ENCODE assay signal across 13 cellular contexts in genomic region chr18:2459886-2460285, GRCh38.
DNase-seq lines count a peak whose midpoint lies in the region; ATAC-seq and TF ChIP-seq lines count a peak whose summit lies in the region.
"Had no signal": no experiment of that assay in that cellular context is flagged by ENCODE, and none has a peak within 500 bp of the region (broad histone marks: within the 10 kb centered on the region; RNA-seq: fewer than 3 reads in every experiment).

No MANE protein-coding gene starts in this region.

- TF ChIP-seq CTCF in epithelial cell of esophagus (IDR thresholded peaks at IDR 0.05; ENCODE audit: insufficient read depth, low read depth, low read length, missing control alignments): no peak

- H4K8ac ChIP-seq in neuronal stem cell (ENCODE audit: low read depth, low read length): peak overlapping the region; percentile 65

- no peak overlapping the region for H3K14ac ChIP-seq in neuronal stem cell (ENCODE audit: low read length)

- H3K27ac ChIP-seq in neuronal stem cell (replicated peaks; ENCODE audit: low read length) (no peak overlapping the region), substantia nigra (ENCODE audit: low read depth, low read length, poor library complexity, severe bottlenecking) (no peak overlapping the region)

- H2BK15ac ChIP-seq in neuronal stem cell (ENCODE audit: low read length): no peak overlapping the region

- no peak overlapping the region for H3K23ac ChIP-seq in neuronal stem cell (ENCODE audit: low read depth, low read length, poor library complexity)

- H2AFZ ChIP-seq in neuronal stem cell (ENCODE audit: low read length): no peak overlapping the region

- no peaks in the 10 kb centered on the region for H3K79me1 ChIP-seq in neuronal stem cell (ENCODE audit: low read depth, low read length)

- no peaks in the 10 kb centered on the region for H3K27me3 ChIP-seq in neuronal stem cell (ENCODE audit: control insufficient read depth in 3 of 3, insufficient read depth in 3 of 3, low read depth in 1 of 3, low read length in 3 of 3)

- no peak overlapping the region for H3K4me2 ChIP-seq in neuronal stem cell (ENCODE audit: insufficient read depth, low read length, poor library complexity, severe bottlenecking)

- no peak overlapping the region for H2BK120ac ChIP-seq in neuronal stem cell (ENCODE audit: low read depth, low read length)

- ATAC-seq in GM18870 (IDR thresholded peaks at IDR 0.05; ENCODE audit: unreplicated experiment): no peak
- ATAC-seq: HCT116 had no signal

- H2BK12ac ChIP-seq in neuronal stem cell (ENCODE audit: low read length): no peak overlapping the region

- H3K4me3 ChIP-seq in epithelial cell of esophagus (ENCODE audit: low read length) (no peak overlapping the region), neuronal stem cell (ENCODE audit: low read length in 2 of 2) (no peak overlapping the region)

- no peak overlapping the region for H4K91ac ChIP-seq in neuronal stem cell (ENCODE audit: low read depth, low read length, poor library complexity)

- no peak overlapping the region for H3K4ac ChIP-seq in neuronal stem cell (ENCODE audit: low read length)

- H3K9me3 ChIP-seq in neuronal stem cell (replicated peaks in 1 of 2; ENCODE audit: control insufficient read depth in 2 of 2, insufficient read depth in 1 of 2, low read depth in 1 of 2, low read length in 2 of 2): peaks cover 0 to 3% of the 10 kb centered on the region in 2 donors

- no peak overlapping the region for H2BK5ac ChIP-seq in neuronal stem cell (ENCODE audit: low read length)

- no peak overlapping the region for H2AK5ac ChIP-seq in neuronal stem cell (ENCODE audit: low read depth, low read length)

- DNase-seq in EL: peak; percentile 19
- DNase-seq in LHCN-M2 (ENCODE audit: low read depth): peak; percentile 29
- DNase-seq in epithelial cell of esophagus (ENCODE audit: low read depth): peak; percentile 60
- DNase-seq in neuronal stem cell (ENCODE audit: low spot score): no peak
- DNase-seq in substantia nigra (lab: John Stamatoyannopoulos, UW): no peak
- no peak for DNase-seq in NCI-H524 treated with DMSO at 0.1 percent for 48 hours (lab: John Stamatoyannopoulos, UW)
- DNase-seq: CD4-positive, alpha-beta T cell; KBM-7; NCI-H1105; NCI-H187; Right ventricle myocardium superior had no signal

- WGBS in neuronal stem cell (ENCODE audit: extremely low coverage in 2 of 2, insufficient read length in 2 of 2, insufficient replicate concordance in 1 of 2), 2 donors: no CpG with 5 or more reads among the region's 2 CpGs

- H3K4me1 ChIP-seq in neuronal stem cell (ENCODE audit: control insufficient read depth in 2 of 2, insufficient read depth in 1 of 2, low read depth in 1 of 2, low read length in 2 of 2): peaks cover 0 to 1% of the 10 kb centered on the region in 2 donors

- H3K36me3 ChIP-seq in neuronal stem cell (replicated peaks in 1 of 2; ENCODE audit: control insufficient read depth in 2 of 2, insufficient read depth in 2 of 2, low read length in 2 of 2): no peaks in the 10 kb centered on the region

- no peak overlapping the region for H3K9ac ChIP-seq in neuronal stem cell (ENCODE audit: low read depth, low read length, poor library complexity)

- H3K18ac ChIP-seq in neuronal stem cell (ENCODE audit: low read length): no peak overlapping the region

Comparison
In these comparisons a context has a peak if more than half of its experiments do, and no peak if none do; other contexts are left out.
1. DNase-seq: peak in EL (single experiment), LHCN-M2 (single experiment) and epithelial cell of esophagus (single experiment); none in neuronal stem cell (single experiment), substantia nigra (0 of 49) and NCI-H524 treated with DMSO at 0.1 percent for 48 hours (single experiment).